Comparison of ENCODE assay signal across 24 cellular contexts in genomic region chr20:5864428-5864827, GRCh38. TPM values are rescaled to one million over a fixed set of nuclear protein-coding genes. Genes with fewer than 3 reads are reported as not detected.
DNase-seq lines count a peak whose midpoint lies in the region; ATAC-seq and TF ChIP-seq lines count a peak whose summit lies in the region.
"Had no signal": no experiment of that assay in that cellular context is flagged by ENCODE, and none has a peak within 500 bp of the region (broad histone marks: within the 10 kb centered on the region; RNA-seq: fewer than 3 reads in every experiment).

No MANE protein-coding gene starts in this region.

- no peak for TF ChIP-seq CTCF in HL-60 (IDR thresholded peaks at IDR 0.05; ENCODE audit: insufficient read depth, low read length)
- TF ChIP-seq CTCF in WERI-Rb-1 (IDR thresholded peaks at IDR 0.05; ENCODE audit: low read depth, low read length) = no peak
- TF ChIP-seq CTCF in activated CD8-positive, alpha-beta T cell treated with anti-CD3 and anti-CD28 coated beads for 36 hours (IDR thresholded peaks at IDR 0.05) = no peak

- H3K36me3 Mint-ChIP-seq in activated naive CD4-positive, alpha-beta T cell treated with anti-CD3 and anti-CD28 coated beads for 36 hours (ENCODE audit: low read depth) = peaks cover 4% of the 10 kb centered on the region
- H3K36me3 Mint-ChIP-seq in activated CD8-positive, alpha-beta T cell treated with anti-CD3 and anti-CD28 coated beads for 36 hours (ENCODE audit: low read depth) = no peaks in the 10 kb centered on the region

- H4K20me1 ChIP-seq in BLaER1 treated with 17β-estradiol and CSF1 and Interleukin-3, amounts not matched to agents 10 nM and 100 nM = no peaks in the 10 kb centered on the region

- no peaks in the 10 kb centered on the region for H3K27me3 ChIP-seq in BLaER1 treated with 17β-estradiol and CSF1 and Interleukin-3, amounts not matched to agents 10 nM and 100 nM
- H3K27me3 ChIP-seq in HL-60 (ENCODE audit: insufficient read depth, poor library complexity, severe bottlenecking) (no peaks in the 10 kb centered on the region), WERI-Rb-1 (ENCODE audit: insufficient read depth, low read depth, severe bottlenecking) (no peaks in the 10 kb centered on the region)
- H3K27me3 ChIP-seq: heart right ventricle, tibial nerve had no signal

- H3K4me3 Mint-ChIP-seq in activated naive CD4-positive, alpha-beta T cell treated with anti-CD3 and anti-CD28 coated beads for 36 hours = no peak overlapping the region
- H3K4me3 Mint-ChIP-seq in activated CD8-positive, alpha-beta T cell treated with anti-CD3 and anti-CD28 coated beads for 36 hours = no peak overlapping the region
- H3K4me3 Mint-ChIP-seq: activated B cell treated with CpG ODN at 0.5 μM for 24 hours; naive thymus-derived CD8-positive, alpha-beta T cell had no signal

- H3K9me3 Mint-ChIP-seq in activated naive CD4-positive, alpha-beta T cell treated with anti-CD3 and anti-CD28 coated beads for 36 hours = no peaks in the 10 kb centered on the region
- H3K9me3 Mint-ChIP-seq in activated CD8-positive, alpha-beta T cell treated with anti-CD3 and anti-CD28 coated beads for 36 hours = no peaks in the 10 kb centered on the region
- H3K9me3 Mint-ChIP-seq: activated B cell treated with CpG ODN at 0.5 μM for 24 hours; activated naive CD4-positive, alpha-beta T cell treated with anti-CD3 and anti-CD28 coated beads, Interleukin-2, amount 50 U/mL, for 72 hours; naive thymus-derived CD8-positive, alpha-beta T cell had no signal

- no peak overlapping the region for H3K9ac ChIP-seq in BLaER1 treated with 17β-estradiol and CSF1 and Interleukin-3, amounts not matched to agents 10 nM and 100 nM
- H3K9ac ChIP-seq: KMS-11 had no signal

- peak overlapping the region in 6 of 11 experiments; percentile 26 to 94 (median 90); a peak in 10 of 22 replicates for H3K4me2 ChIP-seq in BLaER1 treated with 17β-estradiol and CSF1 and Interleukin-3, amounts not matched to agents 10 nM and 100 nM
- H3K4me2 ChIP-seq: KMS-11 had no signal

- H3K27ac ChIP-seq in BLaER1 treated with 17β-estradiol and CSF1 and Interleukin-3, amounts not matched to agents 10 nM and 100 nM = peak overlapping the region in 4 of 11 experiments; percentile 18 to 72 (median 64); a peak in 7 of 22 replicates
- peak overlapping the region; percentile 76 for H3K27ac ChIP-seq in HL-60 (replicated peaks)
- H3K27ac ChIP-seq in WERI-Rb-1 = no peak overlapping the region
- peak overlapping the region; percentile 86 for H3K27ac ChIP-seq in epithelial cell of prostate
- H3K27ac ChIP-seq: KMS-11, tibial nerve had no signal

- H3K36me3 ChIP-seq in BLaER1 treated with 17β-estradiol and CSF1 and Interleukin-3, amounts not matched to agents 10 nM and 100 nM = peaks cover 0 to 14% (median 6%) of the 10 kb centered on the region in 11 experiments; a peak in 7 of 22 replicates
- no peaks in the 10 kb centered on the region for H3K36me3 ChIP-seq in WERI-Rb-1
- H3K36me3 ChIP-seq: heart right ventricle had no signal

- no peaks in the 10 kb centered on the region for H3K27me3 Mint-ChIP-seq in activated naive CD4-positive, alpha-beta T cell treated with anti-CD3 and anti-CD28 coated beads for 36 hours (ENCODE audit: low read depth)
- H3K27me3 Mint-ChIP-seq in activated CD8-positive, alpha-beta T cell treated with anti-CD3 and anti-CD28 coated beads for 36 hours = no peaks in the 10 kb centered on the region
- H3K27me3 Mint-ChIP-seq: activated B cell treated with CpG ODN at 0.5 μM for 24 hours; naive thymus-derived CD8-positive, alpha-beta T cell had no signal

- no peak overlapping the region for H3K4me3 ChIP-seq in BLaER1 treated with 17β-estradiol and CSF1 and Interleukin-3, amounts not matched to agents 10 nM and 100 nM
- H3K4me3 ChIP-seq in HL-60 (replicated peaks; ENCODE audit: insufficient read depth, low read length) = no peak overlapping the region
- H3K4me3 ChIP-seq in WERI-Rb-1 (ENCODE audit: low read depth, low read length) = no peak overlapping the region
- H3K4me3 ChIP-seq: heart right ventricle, tibial nerve had no signal

- no peak for ATAC-seq in GM18858 (IDR thresholded peaks at IDR 0.05; ENCODE audit: unreplicated experiment)
- ATAC-seq in activated CD8-positive, alpha-beta T cell treated with anti-CD3 and anti-CD28 coated beads for 36 hours = no peak
- ATAC-seq: activated naive CD4-positive, alpha-beta T cell treated with anti-CD3 and anti-CD28 coated beads, Interleukin-2, amount 50 U/mL, for 72 hours; naive thymus-derived CD8-positive, alpha-beta T cell; sciatic nerve had no signal

- DNase-seq in HL-60 (ENCODE audit: low read depth in 1 of 2, low spot score in 1 of 2) (no peak), WERI-Rb-1 (peak; percentile 65), epithelial cell of prostate (ENCODE audit: low read depth, low spot score) (no peak), SW480 (ENCODE audit: low spot score) (no peak)
- DNase-seq in activated naive CD4-positive, alpha-beta T cell treated with anti-CD3 and anti-CD28 coated beads for 36 hours = no peak
- no peak for DNase-seq in activated CD8-positive, alpha-beta T cell treated with anti-CD3 and anti-CD28 coated beads for 36 hours
- DNase-seq: activated B cell treated with CpG ODN at 0.5 μM for 24 hours; activated CD8-positive, alpha-beta memory T cell treated with anti-CD3 and anti-CD28 coated beads, Interleukin-2, amount 50 U/mL, for 4 hours; aorta; DMS 273 treated with DMSO at 0.1 percent for 48 hours; heart right ventricle; left cardiac atrium; mesendoderm; naive thymus-derived CD8-positive, alpha-beta T cell; NCI-H146; NCI-H748 treated with DMSO at 0.1 percent for 48 hours; stimulated activated CD4-positive, alpha-beta T cell treated with anti-CD3 and anti-CD28 coated beads, Interleukin-15, amount 100 ng/mL, for 24 hours had no signal

- peaks cover 8% of the 10 kb centered on the region for H3K4me1 Mint-ChIP-seq in activated naive CD4-positive, alpha-beta T cell treated with anti-CD3 and anti-CD28 coated beads for 36 hours (ENCODE audit: low read depth)
- peaks cover 6% of the 10 kb centered on the region for H3K4me1 Mint-ChIP-seq in activated CD8-positive, alpha-beta T cell treated with anti-CD3 and anti-CD28 coated beads for 36 hours (ENCODE audit: low read depth)
- H3K4me1 Mint-ChIP-seq: activated B cell treated with CpG ODN at 0.5 μM for 24 hours had no signal

- peaks cover 8 to 62% (median 35%) of the 10 kb centered on the region in 10 experiments for H3K4me1 ChIP-seq in BLaER1 treated with 17β-estradiol and CSF1 and Interleukin-3, amounts not matched to agents 10 nM and 100 nM
- H3K4me1 ChIP-seq: tibial nerve had no signal

- intact Hi-C loops in activated naive CD4-positive, alpha-beta T cell treated with anti-CD3 and anti-CD28 coated beads for 36 hours (cut with micrococcal nuclease) = no loop called here
- intact Hi-C loops in activated CD8-positive, alpha-beta T cell treated with anti-CD3 and anti-CD28 coated beads for 36 hours (cut with micrococcal nuclease) = no loop called here

- peaks cover 0 to 15% (median 0%) of the 10 kb centered on the region in 11 experiments; a peak in 4 of 22 replicates for H3K9me3 ChIP-seq in BLaER1 treated with 17β-estradiol and CSF1 and Interleukin-3, amounts not matched to agents 10 nM and 100 nM (replicated peaks in 1 of 11)
- H3K9me3 ChIP-seq in WERI-Rb-1 (ENCODE audit: severe bottlenecking) = no peaks in the 10 kb centered on the region
- H3K9me3 ChIP-seq: heart right ventricle, tibial nerve had no signal

- CTCF ChIA-PET in activated naive CD4-positive, alpha-beta T cell treated with anti-CD3 and anti-CD28 coated beads for 36 hours (lab: Charles Lee) = no interaction called here
- CTCF ChIA-PET in activated CD8-positive, alpha-beta T cell treated with anti-CD3 and anti-CD28 coated beads for 36 hours (lab: Charles Lee) = interaction anchor here (0.8 kb wide), 1 partner anchor 298 kb away, joined by 3 read pairs; no protein-coding TSS in a partner anchor

- POLR2A ChIA-PET in activated CD8-positive, alpha-beta T cell treated with anti-CD3 and anti-CD28 coated beads for 36 hours (lab: Charles Lee) = no interaction called here

- H3K27ac Mint-ChIP-seq in activated naive CD4-positive, alpha-beta T cell treated with anti-CD3 and anti-CD28 coated beads for 36 hours = no peak overlapping the region
- no peak overlapping the region for H3K27ac Mint-ChIP-seq in activated CD8-positive, alpha-beta T cell treated with anti-CD3 and anti-CD28 coated beads for 36 hours
- H3K27ac Mint-ChIP-seq: activated B cell treated with CpG ODN at 0.5 μM for 24 hours had no signal

RNA-seq across cellular contexts. Expression of gene CHGB, which starts 46.9 kb away (rescaled TPM):
- total RNA-seq in activated naive CD4-positive, alpha-beta T cell treated with anti-CD3 and anti-CD28 coated beads for 36 hours = not detected
- not detected for total RNA-seq in activated CD8-positive, alpha-beta T cell treated with anti-CD3 and anti-CD28 coated beads for 36 hours
- total RNA-seq: activated B cell treated with CpG ODN at 0.5 μM for 24 hours; aorta; chondrocyte; naive thymus-derived CD8-positive, alpha-beta T cell; sciatic nerve had no signal
